Comparison of ENCODE assay signal across 9 cellular contexts in genomic region chr2:46335966-46336436, GRCh38. TPM values are rescaled to one million over a fixed set of nuclear protein-coding genes. Genes with fewer than 3 reads are reported as not detected.
DNase-seq lines count a peak whose midpoint lies in the region; ATAC-seq and TF ChIP-seq lines count a peak whose summit lies in the region.
"Had no signal": no experiment of that assay in that cellular context is flagged by ENCODE, and none has a peak within 500 bp of the region (broad histone marks: within the 10 kb centered on the region; RNA-seq: fewer than 3 reads in every experiment).

No MANE protein-coding gene starts in this region.

- H3K4me1 Mint-ChIP-seq in WTC11 = peaks cover 47% of the 10 kb centered on the region

- H3K9me3 ChIP-seq in iPS-18a (ENCODE audit: control insufficient read depth, low read depth, low read length) (no peaks in the 10 kb centered on the region), sigmoid colon (no peaks in the 10 kb centered on the region)

- peak overlapping the region; percentile 49 for H3K4me3 Mint-ChIP-seq in WTC11

- WGBS in sigmoid colon, 2 donors = 6 to 49% methylated on average over 7 of the region's 7 CpGs

- peak; percentile 20 for ATAC-seq in WTC11
- ATAC-seq: activated CD4-positive, CD25-positive, alpha-beta regulatory T cell treated with anti-CD3 and anti-CD28 coated beads, Interleukin-2, amount 50 U/mL, for 24 hours had no signal

- DNase-seq in DMS53 treated with DMSO at 0.1 percent for 48 hours (lab: John Stamatoyannopoulos, UW; ENCODE audit: unreplicated experiment) = peak; percentile 67
- no peak for DNase-seq in WTC11 (ENCODE audit: low spot score)
- DNase-seq in sigmoid colon = peak; percentile 77
- DNase-seq in activated naive CD4-positive, alpha-beta T cell (lab: John Stamatoyannopoulos, UW) = no peak
- no peak for DNase-seq in dermis blood vessel endothelial cell
- DNase-seq in NK-92 (lab: John Stamatoyannopoulos, UW; ENCODE audit: unreplicated experiment) = no peak
- DNase-seq in UCSD-AML1 (lab: John Stamatoyannopoulos, UW; ENCODE audit: unreplicated experiment) = no peak

- H3K27ac ChIP-seq in iPS-18a (ENCODE audit: low read length) = no peak overlapping the region
- H3K27ac ChIP-seq in sigmoid colon = peak overlapping the region; percentile 58 to 82 (median 78)

- H3K4me3 ChIP-seq in iPS-18a (ENCODE audit: low read length) = peak overlapping the region; percentile 25
- peak overlapping the region; percentile 9 to 35 (median 27) for H3K4me3 ChIP-seq in sigmoid colon

- peaks cover 5% of the 10 kb centered on the region for H3K27me3 ChIP-seq in iPS-18a (ENCODE audit: control insufficient read depth, insufficient read depth, low read length)
- H3K27me3 ChIP-seq in sigmoid colon = no peaks in the 10 kb centered on the region

- H3K4me1 ChIP-seq in iPS-18a (ENCODE audit: control insufficient read depth, low read depth, low read length) (peaks cover 20% of the 10 kb centered on the region), sigmoid colon (peaks cover 0 to 64% (median 58%) of the 10 kb centered on the region in 4 donors)

- H3K27ac Mint-ChIP-seq in WTC11 = peak overlapping the region; percentile 73

- CTCF ChIA-PET in WTC11 (lab: Charles Lee) = interaction anchor here (1.0 to 1.5 kb wide), 3 partner anchors 9 to 273 kb away, joined by 7 to 10 read pairs (median 7); no protein-coding TSS in a partner anchor

- no peak overlapping the region for H3K9ac ChIP-seq in iPS-18a (ENCODE audit: low read length)

- POLR2A ChIA-PET in WTC11 (lab: Charles Lee) = no interaction called here

- no peaks in the 10 kb centered on the region for H3K9me3 Mint-ChIP-seq in WTC11

- H3K27me3 Mint-ChIP-seq in WTC11 (ENCODE audit: low read depth) = peaks cover 8% of the 10 kb centered on the region

- intact Hi-C loops in sigmoid colon (cut with DNase I) = loop anchor here (1.0 kb wide), 1 partner anchor 38 kb away; no protein-coding TSS in a partner anchor

- TF ChIP-seq POLR2A in sigmoid colon (IDR thresholded peaks at IDR 0.05) = no peak

- H3K36me3 Mint-ChIP-seq in WTC11 = no peaks in the 10 kb centered on the region

- TF ChIP-seq EP300 in sigmoid colon (IDR thresholded peaks at IDR 0.05) = no peak

- H3K36me3 ChIP-seq in iPS-18a (ENCODE audit: control insufficient read depth, low read depth, low read length) (no peaks in the 10 kb centered on the region), sigmoid colon (no peaks in the 10 kb centered on the region)

- TF ChIP-seq CTCF in WTC11 (IDR thresholded peaks at IDR 0.05) = no peak
- TF ChIP-seq CTCF in sigmoid colon (IDR thresholded peaks at IDR 0.05) = no peak

TF ChIP-seq in WTC11, 78 proteins besides CTCF, POLR2A, EP300 and RAD21:
- TF ChIP-seq ZNF138 (CRISPR knock-in tag; conservative IDR thresholded peaks at IDR 0.05) (no peak), JUN (CRISPR knock-in tag; IDR thresholded peaks at IDR 0.05) (no peak), ZNF416 (CRISPR knock-in tag; IDR thresholded peaks at IDR 0.05) (no peak), ETV6 (CRISPR knock-in tag; IDR thresholded peaks at IDR 0.05) (0 out of 2 replicates have a peak, but pooled peaks have one; percentile 32)

RNA-seq across cellular contexts. Expression of gene EPAS1, which starts 38.8 kb away (rescaled TPM):
- total RNA-seq in WTC11 (2021) (4.5 to 8.5 TPM (median 4.7 TPM) in 3 replicates), sigmoid colon (10 to 100 TPM; 56.8 to 97.8 (median 61.1) TPM), dermis blood vessel endothelial cell (283 and 362 TPM in 2 replicates)
- 10 to 100 TPM; 57.8 to 82.8 (median 64.3) TPM for polyA plus RNA-seq in sigmoid colon

Comparison
In these comparisons a context has a peak if more than half of its experiments do, and no peak if none do; other contexts are left out.
1. DNase-seq: peak in DMS53 treated with DMSO at 0.1 percent for 48 hours (single experiment) and sigmoid colon (single experiment); none in WTC11 (single experiment), activated naive CD4-positive, alpha-beta T cell (0 of 4), dermis blood vessel endothelial cell (single experiment), NK-92 (single experiment) and UCSD-AML1 (single experiment).